11 cellular contexts compared by ENCODE assay signal in genomic region chr2:12684471-12684936, GRCh38. TPM values are rescaled to one million over a fixed set of nuclear protein-coding genes. Genes with fewer than 3 reads are reported as not detected.
DNase-seq lines count a peak whose midpoint lies in the region; ATAC-seq and TF ChIP-seq lines count a peak whose summit lies in the region.
"Had no signal": no experiment of that assay in that cellular context is flagged by ENCODE, and none has a peak within 500 bp of the region (broad histone marks: within the 10 kb centered on the region; RNA-seq: fewer than 3 reads in every experiment).

No MANE protein-coding gene starts in this region.

- intact Hi-C loops in esophagus muscularis mucosa (cut with DNase I), result no loop called here

- peaks cover 9 to 22% of the 10 kb centered on the region in 2 donors for H3K9me3 Mint-ChIP-seq in activated naive CD4-positive, alpha-beta T cell treated with anti-CD3 and anti-CD28 coated beads, Interleukin-2, amount 50 U/mL, for 72 hours

- TF ChIP-seq CTCF in AG10803 (conservative IDR thresholded peaks at IDR 0.05; ENCODE audit: low read length) (no peak), esophagus muscularis mucosa (IDR thresholded peaks at IDR 0.05) (no peak)

- DNase-seq in AG10803 (ENCODE audit: low read depth) (peak; percentile 65), NCI-H524 (lab: John Stamatoyannopoulos, UW) (peak; percentile 35 to 81), esophagus muscularis mucosa (ENCODE audit: extremely low spot score) (peak; percentile 91), neuronal stem cell (ENCODE audit: low spot score) (no peak), HuH-7 (ENCODE audit: low spot score) (no peak)
- no peak for DNase-seq in activated naive CD4-positive, alpha-beta T cell treated with anti-CD3 and anti-CD28 coated beads, Interleukin-2, amount 50 U/mL, for 72 hours (ENCODE audit: low spot score in 2 of 2)
- DNase-seq: activated CD4-positive, alpha-beta memory T cell treated with anti-CD3 and anti-CD28 coated beads for 36 hours; CD4-positive, CD25-positive, alpha-beta regulatory T cell; NCI-H1092 treated with DMSO at 0.1 percent for 48 hours had no signal

- TF ChIP-seq EP300 in esophagus muscularis mucosa (IDR thresholded peaks at IDR 0.05), result no peak

- H2BK12ac ChIP-seq in neuronal stem cell (ENCODE audit: low read length), result no peak overlapping the region

- no peak overlapping the region for H2BK120ac ChIP-seq in neuronal stem cell (ENCODE audit: low read depth, low read length)

- ATAC-seq in activated naive CD4-positive, alpha-beta T cell treated with anti-CD3 and anti-CD28 coated beads, Interleukin-2, amount 50 U/mL, for 72 hours, result no peak
- ATAC-seq in HG02678 (IDR thresholded peaks at IDR 0.05; ENCODE audit: unreplicated experiment) (no peak), GM19467 (IDR thresholded peaks at IDR 0.05; ENCODE audit: unreplicated experiment) (no peak)

- no peak overlapping the region for H3K9ac ChIP-seq in neuronal stem cell (ENCODE audit: low read depth, low read length, poor library complexity)

- no peaks in the 10 kb centered on the region for H3K36me3 ChIP-seq in esophagus muscularis mucosa
- no peaks in the 10 kb centered on the region for H3K36me3 ChIP-seq in neuronal stem cell (replicated peaks in 1 of 2; ENCODE audit: control insufficient read depth in 2 of 2, insufficient read depth in 2 of 2, low read length in 2 of 2)

- no peak overlapping the region for H3K4me2 ChIP-seq in neuronal stem cell (ENCODE audit: insufficient read depth, low read length, poor library complexity, severe bottlenecking)

- H2BK5ac ChIP-seq in neuronal stem cell (ENCODE audit: low read length), result no peak overlapping the region

- peaks cover 0 to 40% (median 27%) of the 10 kb centered on the region in 4 donors for H3K4me1 ChIP-seq in esophagus muscularis mucosa
- H3K4me1 ChIP-seq in neuronal stem cell (ENCODE audit: control insufficient read depth in 2 of 2, insufficient read depth in 1 of 2, low read depth in 1 of 2, low read length in 2 of 2), result peaks cover 3 to 11% of the 10 kb centered on the region in 2 donors

- H3K23ac ChIP-seq in neuronal stem cell (ENCODE audit: low read depth, low read length, poor library complexity), result no peak overlapping the region

- H4K8ac ChIP-seq in neuronal stem cell (ENCODE audit: low read depth, low read length), result no peak overlapping the region

- H2AK5ac ChIP-seq in neuronal stem cell (ENCODE audit: low read depth, low read length), result no peak overlapping the region

- H3K9me3 ChIP-seq in esophagus muscularis mucosa (peaks cover 0 to under 1% (median 0%) of the 10 kb centered on the region in 4 donors), neuronal stem cell (replicated peaks in 1 of 2; ENCODE audit: control insufficient read depth in 2 of 2, insufficient read depth in 1 of 2, low read depth in 1 of 2, low read length in 2 of 2) (peaks cover 4 to 11% of the 10 kb centered on the region in 2 donors)

- no peak overlapping the region for H3K4me3 ChIP-seq in AG10803 (ENCODE audit: low read length)
- H3K4me3 ChIP-seq in esophagus muscularis mucosa, result peak overlapping the region in 2 of 4 donors; percentile 2 to 26
- no peak overlapping the region for H3K4me3 ChIP-seq in neuronal stem cell (ENCODE audit: low read length in 2 of 2)

- TF ChIP-seq POLR2A in esophagus muscularis mucosa (IDR thresholded peaks at IDR 0.05; ENCODE audit: low read depth), result no peak

- no peak overlapping the region for H2BK15ac ChIP-seq in neuronal stem cell (ENCODE audit: low read length)

- peaks cover 4 to 15% of the 10 kb centered on the region in 2 donors for H3K36me3 Mint-ChIP-seq in activated naive CD4-positive, alpha-beta T cell treated with anti-CD3 and anti-CD28 coated beads, Interleukin-2, amount 50 U/mL, for 72 hours
- H3K36me3 Mint-ChIP-seq: activated CD4-positive, alpha-beta memory T cell treated with anti-CD3 and anti-CD28 coated beads for 36 hours had no signal

- no peak overlapping the region for H3K27ac Mint-ChIP-seq in activated naive CD4-positive, alpha-beta T cell treated with anti-CD3 and anti-CD28 coated beads, Interleukin-2, amount 50 U/mL, for 72 hours
- H3K27ac Mint-ChIP-seq: activated CD4-positive, alpha-beta memory T cell treated with anti-CD3 and anti-CD28 coated beads for 36 hours; CD4-positive, CD25-positive, alpha-beta regulatory T cell had no signal

- H3K18ac ChIP-seq in neuronal stem cell (ENCODE audit: low read length), result no peak overlapping the region

- H2AFZ ChIP-seq in neuronal stem cell (ENCODE audit: low read length), result peak overlapping the region; percentile 67

- no peak overlapping the region for H4K91ac ChIP-seq in neuronal stem cell (ENCODE audit: low read depth, low read length, poor library complexity)

- WGBS in esophagus muscularis mucosa, result 13% methylated on average over 5 of the region's 5 CpGs
- WGBS in neuronal stem cell (ENCODE audit: extremely low coverage in 2 of 2, insufficient read length in 2 of 2, insufficient replicate concordance in 1 of 2), 2 donors, result no CpG with 5 or more reads among the region's 5 CpGs

- H3K4ac ChIP-seq in neuronal stem cell (ENCODE audit: low read length), result no peak overlapping the region

- H3K27ac ChIP-seq in esophagus muscularis mucosa (replicated peaks in 1 of 4) (peak overlapping the region; percentile 61 to 81 (median 70)), neuronal stem cell (replicated peaks; ENCODE audit: low read length) (no peak overlapping the region)

- H3K27me3 ChIP-seq in esophagus muscularis mucosa (no peaks in the 10 kb centered on the region), neuronal stem cell (ENCODE audit: control insufficient read depth in 3 of 3, insufficient read depth in 3 of 3, low read depth in 1 of 3, low read length in 3 of 3) (no peaks in the 10 kb centered on the region)

- H3K14ac ChIP-seq in neuronal stem cell (ENCODE audit: low read length), result no peak overlapping the region

- H3K79me1 ChIP-seq in neuronal stem cell (ENCODE audit: low read depth, low read length), result no peaks in the 10 kb centered on the region

RNA-seq across cellular contexts. Expression of gene TRIB2, which starts 32.2 kb away (rescaled TPM):
- 10 to 100 TPM; 31.5 to 52.3 (median 39.2) TPM for total RNA-seq in esophagus muscularis mucosa
- polyA plus RNA-seq in neuronal stem cell (2013, experiment 1 of 2), result 85.5 TPM
- 83.2 TPM for polyA plus RNA-seq in neuronal stem cell (2013, experiment 2 of 2)
- 1 to 10 TPM; 2.6 to 7.7 TPM for total RNA-seq in activated naive CD4-positive, alpha-beta T cell treated with anti-CD3 and anti-CD28 coated beads, Interleukin-2, amount 50 U/mL, for 72 hours

Comparison
In these comparisons a context has a peak if more than half of its experiments do, and no peak if none do; other contexts are left out.
1. DNase-seq: peak in AG10803 (single experiment), NCI-H524 (2 of 2) and esophagus muscularis mucosa (single experiment); none in neuronal stem cell (single experiment), HuH-7 (single experiment) and activated naive CD4-positive, alpha-beta T cell treated with anti-CD3 and anti-CD28 coated beads, Interleukin-2, amount 50 U/mL, for 72 hours (0 of 2).